Comparison of ENCODE assay signal across 19 cellular contexts in genomic region chr11:57421805-57422204, GRCh38. TPM values are rescaled to one million over a fixed set of nuclear protein-coding genes. Genes with fewer than 3 reads are reported as not detected.
DNase-seq lines count a peak whose midpoint lies in the region; ATAC-seq and TF ChIP-seq lines count a peak whose summit lies in the region.
"Had no signal": no experiment of that assay in that cellular context is flagged by ENCODE, and none has a peak within 500 bp of the region (broad histone marks: within the 10 kb centered on the region; RNA-seq: fewer than 3 reads in every experiment).

No MANE protein-coding gene starts in this region.

- CTCF ChIA-PET in activated CD4-positive, alpha-beta T cell treated with anti-CD3 and anti-CD28 coated beads for 36 hours (lab: Charles Lee): interaction anchor here (1.0 to 1.4 kb wide), 4 partner anchors 16 to 69 kb away, joined by 3 to 5 read pairs (median 4); no protein-coding TSS in a partner anchor
- CTCF ChIA-PET in activated CD8-positive, alpha-beta T cell treated with anti-CD3 and anti-CD28 coated beads for 36 hours (lab: Charles Lee): interaction anchor here (1.0 to 1.6 kb wide), 6 partner anchors 16 to 105 kb away, joined by 3 to 6 read pairs (median 4); partner anchors contain the start of gene PRG3

- no peaks in the 10 kb centered on the region for H3K9me3 Mint-ChIP-seq in activated CD4-positive, alpha-beta T cell treated with anti-CD3 and anti-CD28 coated beads for 36 hours (ENCODE audit: low read depth)
- H3K9me3 Mint-ChIP-seq in activated CD4-positive, alpha-beta T cell treated with anti-CD3 and anti-CD28 coated beads, Interleukin-2, amount 10 ng/mL, durations not matched to agents 24 days and 14 days: no peaks in the 10 kb centered on the region
- H3K9me3 Mint-ChIP-seq in CD14-positive monocyte: peaks cover 0 to 2% (median 0%) of the 10 kb centered on the region in 7 donors
- H3K9me3 Mint-ChIP-seq in activated CD8-positive, alpha-beta T cell treated with anti-CD3 and anti-CD28 coated beads for 36 hours: no peaks in the 10 kb centered on the region
- H3K9me3 Mint-ChIP-seq in immature natural killer cell: no peaks in the 10 kb centered on the region

- no peak for DNase-seq in activated CD4-positive, alpha-beta T cell treated with anti-CD3 and anti-CD28 coated beads for 36 hours
- DNase-seq in activated CD4-positive, alpha-beta T cell treated with anti-CD3 and anti-CD28 coated beads, Interleukin-2, amount 10 ng/mL, durations not matched to agents 24 days and 14 days: no peak
- no peak for DNase-seq in CD14-positive monocyte (ENCODE audit: low spot score)
- no peak for DNase-seq in activated CD8-positive, alpha-beta T cell treated with anti-CD3 and anti-CD28 coated beads for 36 hours
- peak; percentile 44 to 49 (median 46) for DNase-seq in immature natural killer cell
- no peak for DNase-seq in HuH-7.5 (ENCODE audit: low spot score)
- no peak for DNase-seq in GF-D8 (lab: John Stamatoyannopoulos, UW)
- DNase-seq: 8988T, GDM1, Karpas-422, MM.1S, NCI-H1105, NCI-H1694 treated with DMSO at 0.1 percent for 48 hours, NCI-H2107, NCI-H524, SHP77 had no signal

- POLR2A ChIA-PET in activated CD4-positive, alpha-beta T cell treated with anti-CD3 and anti-CD28 coated beads for 36 hours (lab: Charles Lee): no interaction called here
- POLR2A ChIA-PET in activated CD8-positive, alpha-beta T cell treated with anti-CD3 and anti-CD28 coated beads for 36 hours (lab: Charles Lee): interaction anchor here (1.1 to 15.1 kb wide), 2 partner anchors 21 to 63 kb away, joined by 3 to 264 read pairs; no protein-coding TSS in a partner anchor

- ATAC-seq in activated CD4-positive, alpha-beta T cell treated with anti-CD3 and anti-CD28 coated beads for 36 hours: no peak
- ATAC-seq in activated CD8-positive, alpha-beta T cell treated with anti-CD3 and anti-CD28 coated beads for 36 hours: no peak
- ATAC-seq in GM21526 (IDR thresholded peaks at IDR 0.05; ENCODE audit: low FRiP score, unreplicated experiment): no peak

- peaks cover 65% of the 10 kb centered on the region for H3K4me1 Mint-ChIP-seq in activated CD4-positive, alpha-beta T cell treated with anti-CD3 and anti-CD28 coated beads for 36 hours
- peaks cover 50% of the 10 kb centered on the region for H3K4me1 Mint-ChIP-seq in activated CD4-positive, alpha-beta T cell treated with anti-CD3 and anti-CD28 coated beads, Interleukin-2, amount 10 ng/mL, durations not matched to agents 24 days and 14 days
- H3K4me1 Mint-ChIP-seq in CD14-positive monocyte (peaks cover 48% of the 10 kb centered on the region), immature natural killer cell (peaks cover 57 to 63% of the 10 kb centered on the region in 2 donors)
- H3K4me1 Mint-ChIP-seq in activated CD8-positive, alpha-beta T cell treated with anti-CD3 and anti-CD28 coated beads for 36 hours (ENCODE audit: low read depth): peaks cover 62% of the 10 kb centered on the region

- intact Hi-C loops in activated CD4-positive, alpha-beta T cell treated with anti-CD3 and anti-CD28 coated beads for 36 hours (cut with DNase I, micrococcal nuclease): no loop called here
- intact Hi-C loops in activated CD4-positive, alpha-beta T cell treated with anti-CD3 and anti-CD28 coated beads, Interleukin-2, amount 10 ng/mL, durations not matched to agents 24 days and 14 days (cut with micrococcal nuclease): loop anchor here (10.0 kb wide), 1 partner anchor 1103 kb away; no protein-coding TSS in a partner anchor
- intact Hi-C loops in CD14-positive monocyte (cut with micrococcal nuclease): no loop called here
- intact Hi-C loops in activated CD8-positive, alpha-beta T cell treated with anti-CD3 and anti-CD28 coated beads for 36 hours (cut with micrococcal nuclease): no loop called here

- H3K36me3 Mint-ChIP-seq in activated CD4-positive, alpha-beta T cell treated with anti-CD3 and anti-CD28 coated beads for 36 hours (ENCODE audit: low read depth): peaks cover 96% of the 10 kb centered on the region
- H3K36me3 Mint-ChIP-seq in activated CD4-positive, alpha-beta T cell treated with anti-CD3 and anti-CD28 coated beads, Interleukin-2, amount 10 ng/mL, durations not matched to agents 24 days and 14 days (ENCODE audit: low read depth): peaks cover 89% of the 10 kb centered on the region
- H3K36me3 Mint-ChIP-seq in CD14-positive monocyte (peaks cover 74 to 81% of the 10 kb centered on the region in 2 donors), immature natural killer cell (peaks cover 3 to 19% (median 16%) of the 10 kb centered on the region in 3 donors)
- peaks cover 98% of the 10 kb centered on the region for H3K36me3 Mint-ChIP-seq in activated CD8-positive, alpha-beta T cell treated with anti-CD3 and anti-CD28 coated beads for 36 hours (ENCODE audit: low read depth)

- TF ChIP-seq CTCF in CD14-positive monocyte (IDR thresholded peaks at IDR 0.05): no peak
- no peak for TF ChIP-seq CTCF in activated CD8-positive, alpha-beta T cell treated with anti-CD3 and anti-CD28 coated beads for 36 hours (IDR thresholded peaks at IDR 0.05)

- H3K27me3 Mint-ChIP-seq in activated CD4-positive, alpha-beta T cell treated with anti-CD3 and anti-CD28 coated beads for 36 hours: no peaks in the 10 kb centered on the region
- H3K27me3 Mint-ChIP-seq in activated CD4-positive, alpha-beta T cell treated with anti-CD3 and anti-CD28 coated beads, Interleukin-2, amount 10 ng/mL, durations not matched to agents 24 days and 14 days: no peaks in the 10 kb centered on the region
- H3K27me3 Mint-ChIP-seq in CD14-positive monocyte (ENCODE audit: low read depth in 3 of 3) (peaks cover 0 to 2% (median 0%) of the 10 kb centered on the region in 3 donors), immature natural killer cell (ENCODE audit: low read depth in 3 of 3) (peaks cover 2 to 9% (median 7%) of the 10 kb centered on the region in 3 donors)
- no peaks in the 10 kb centered on the region for H3K27me3 Mint-ChIP-seq in activated CD8-positive, alpha-beta T cell treated with anti-CD3 and anti-CD28 coated beads for 36 hours

- H3K4me3 Mint-ChIP-seq in activated CD4-positive, alpha-beta T cell treated with anti-CD3 and anti-CD28 coated beads for 36 hours: no peak overlapping the region
- H3K4me3 Mint-ChIP-seq in activated CD4-positive, alpha-beta T cell treated with anti-CD3 and anti-CD28 coated beads, Interleukin-2, amount 10 ng/mL, durations not matched to agents 24 days and 14 days: no peak overlapping the region
- H3K4me3 Mint-ChIP-seq in CD14-positive monocyte (no peak overlapping the region), immature natural killer cell (peak overlapping the region in 4 of 5 donors; percentile 13 to 77 (median 62))
- peak overlapping the region; percentile 92 for H3K4me3 Mint-ChIP-seq in activated CD8-positive, alpha-beta T cell treated with anti-CD3 and anti-CD28 coated beads for 36 hours

- H3K27ac Mint-ChIP-seq in activated CD4-positive, alpha-beta T cell treated with anti-CD3 and anti-CD28 coated beads for 36 hours: peak overlapping the region; percentile 80
- no peak overlapping the region for H3K27ac Mint-ChIP-seq in activated CD4-positive, alpha-beta T cell treated with anti-CD3 and anti-CD28 coated beads, Interleukin-2, amount 10 ng/mL, durations not matched to agents 24 days and 14 days
- H3K27ac Mint-ChIP-seq in CD14-positive monocyte: peak overlapping the region in 4 of 7 donors; percentile 48 to 99 (median 76)
- peak overlapping the region; percentile 81 for H3K27ac Mint-ChIP-seq in activated CD8-positive, alpha-beta T cell treated with anti-CD3 and anti-CD28 coated beads for 36 hours
- H3K27ac Mint-ChIP-seq in immature natural killer cell: peak overlapping the region; percentile 23 to 66 (median 54)

RNA-seq across cellular contexts. Expression of gene SLC43A3, which starts 5.1 kb away (rescaled TPM):
- 100 to 1,000 TPM; 268 to 333 TPM for total RNA-seq in activated CD4-positive, alpha-beta T cell treated with anti-CD3 and anti-CD28 coated beads for 36 hours
- 255 and 261 TPM in 2 replicates for total RNA-seq in activated CD4-positive, alpha-beta T cell treated with anti-CD3 and anti-CD28 coated beads, Interleukin-2, amount 10 ng/mL, durations not matched to agents 24 days and 14 days
- 100 to 1,000 TPM; 109 to 116 TPM for polyA plus RNA-seq in CD14-positive monocyte
- total RNA-seq in activated CD8-positive, alpha-beta T cell treated with anti-CD3 and anti-CD28 coated beads for 36 hours: 100 to 1,000 TPM; 294 to 300 TPM
- polyA plus RNA-seq in immature natural killer cell: 10 to 100 TPM; 11.4 to 17.1 (median 12.4) TPM

RNA-seq across cellular contexts. Expression of gene PRG2, which starts 31.4 kb away (rescaled TPM):
- total RNA-seq in activated CD4-positive, alpha-beta T cell treated with anti-CD3 and anti-CD28 coated beads for 36 hours: 1 to 10 TPM in 1 of 2 experiments, under 1 TPM in 1; 0.98 to 1.6 TPM
- 0.35 and 0.38 TPM in 2 replicates for total RNA-seq in activated CD4-positive, alpha-beta T cell treated with anti-CD3 and anti-CD28 coated beads, Interleukin-2, amount 10 ng/mL, durations not matched to agents 24 days and 14 days
- polyA plus RNA-seq in CD14-positive monocyte: not detected
- total RNA-seq in activated CD8-positive, alpha-beta T cell treated with anti-CD3 and anti-CD28 coated beads for 36 hours: 1 to 10 TPM in 1 of 2 experiments, under 1 TPM in 1; 0.43 to 2.3 TPM
- polyA plus RNA-seq in immature natural killer cell: under 1 TPM in 1 of 3 donors, not detected in 2; 0.19 TPM
- total RNA-seq: H4 had no signal
- polyA plus RNA-seq: BJ had no signal

RNA-seq across cellular contexts. Expression of gene RTN4RL2, which starts 38.5 kb away (rescaled TPM):
- total RNA-seq in activated CD4-positive, alpha-beta T cell treated with anti-CD3 and anti-CD28 coated beads for 36 hours: under 1 TPM; 0.33 to 0.39 TPM
- 0.23 and 0.26 TPM in 2 replicates for total RNA-seq in activated CD4-positive, alpha-beta T cell treated with anti-CD3 and anti-CD28 coated beads, Interleukin-2, amount 10 ng/mL, durations not matched to agents 24 days and 14 days
- polyA plus RNA-seq in CD14-positive monocyte (under 1 TPM; 0.40 to 0.53 TPM), immature natural killer cell (under 1 TPM; 0.38 to 0.71 (median 0.68) TPM)
- under 1 TPM; 0.23 to 0.27 TPM for total RNA-seq in activated CD8-positive, alpha-beta T cell treated with anti-CD3 and anti-CD28 coated beads for 36 hours

RNA-seq across cellular contexts. Expression of gene PRG3, which starts 40.9 kb away (rescaled TPM):
- not detected for total RNA-seq in activated CD4-positive, alpha-beta T cell treated with anti-CD3 and anti-CD28 coated beads for 36 hours
- not detected in 2 replicates for total RNA-seq in activated CD4-positive, alpha-beta T cell treated with anti-CD3 and anti-CD28 coated beads, Interleukin-2, amount 10 ng/mL, durations not matched to agents 24 days and 14 days
- polyA plus RNA-seq in CD14-positive monocyte: not detected
- total RNA-seq in activated CD8-positive, alpha-beta T cell treated with anti-CD3 and anti-CD28 coated beads for 36 hours: not detected
- not detected for polyA plus RNA-seq in immature natural killer cell
- total RNA-seq: H4 had no signal
- polyA plus RNA-seq: BJ had no signal

Comparison
In these comparisons a context has a peak if more than half of its experiments do, and no peak if none do; other contexts are left out.
1. DNase-seq: peak in immature natural killer cell (3 of 3); none in activated CD4-positive, alpha-beta T cell treated with anti-CD3 and anti-CD28 coated beads for 36 hours (single experiment), activated CD4-positive, alpha-beta T cell treated with anti-CD3 and anti-CD28 coated beads, Interleukin-2, amount 10 ng/mL, durations not matched to agents 24 days and 14 days (single experiment), CD14-positive monocyte (single experiment), activated CD8-positive, alpha-beta T cell treated with anti-CD3 and anti-CD28 coated beads for 36 hours (single experiment), HuH-7.5 (single experiment) and GF-D8 (single experiment).
2. H3K4me3 Mint-ChIP-seq: peak in activated CD8-positive, alpha-beta T cell treated with anti-CD3 and anti-CD28 coated beads for 36 hours (single experiment) and immature natural killer cell (4 of 5); none in activated CD4-positive, alpha-beta T cell treated with anti-CD3 and anti-CD28 coated beads for 36 hours (single experiment), activated CD4-positive, alpha-beta T cell treated with anti-CD3 and anti-CD28 coated beads, Interleukin-2, amount 10 ng/mL, durations not matched to agents 24 days and 14 days (single experiment) and CD14-positive monocyte (0 of 2).